ENCODE assay signal across 9 cellular contexts in genomic region chr2:128736046-128736688, GRCh38.
A peak's percentile ranks its signal among the peaks of the same experiment; 100 is the strongest.
DNase-seq lines count a peak whose midpoint lies in the region; ATAC-seq and TF ChIP-seq lines count a peak whose summit lies in the region.
"Had no signal": no experiment of that assay in that cellular context is flagged by ENCODE, and none has a peak within 500 bp of the region (broad histone marks: within the 10 kb centered on the region; RNA-seq: fewer than 3 reads in every experiment).

No MANE protein-coding gene starts in this region.

- H3K4me3 Mint-ChIP-seq in activated naive CD8-positive, alpha-beta T cell treated with anti-CD3 and anti-CD28 coated beads, Interleukin-2, amount 50 U/mL, for 24 hours = peak overlapping the region; percentile 40
- peak overlapping the region; percentile 85 to 89 for H3K4me3 Mint-ChIP-seq in stimulated activated naive B cell treated with anti-CD40 and anti-IgM and Interleukin-4, amounts not matched to agents 10 μg/mL and 1 μg/mL and 100 μg/mL, for 72 hours

- no peak overlapping the region for H3K27ac Mint-ChIP-seq in activated naive CD8-positive, alpha-beta T cell treated with anti-CD3 and anti-CD28 coated beads, Interleukin-2, amount 50 U/mL, for 24 hours
- peak overlapping the region; percentile 15 for H3K27ac Mint-ChIP-seq in stimulated activated naive B cell treated with anti-CD40 and anti-IgM and Interleukin-4, amounts not matched to agents 10 μg/mL and 1 μg/mL and 100 μg/mL, for 72 hours
- H3K27ac Mint-ChIP-seq: T-cell had no signal

- intact Hi-C loops in HCT116 (cut with micrococcal nuclease) = loop anchor here (1.0 to 5.0 kb wide), 3 partner anchors 661 to 1186 kb away; no protein-coding TSS in a partner anchor

- no peak for TF ChIP-seq CTCF in HCT116 (IDR thresholded peaks at IDR 0.05 in 2 of 3, conservative IDR thresholded peaks at IDR 0.05 in 1 of 3; ENCODE audit: borderline replicate concordance in 1 of 3, insufficient read depth in 1 of 3, low read depth in 2 of 3, low read length in 2 of 3)

- TF ChIP-seq RAD21 in HCT116 (IDR thresholded peaks at IDR 0.05; ENCODE audit: low read depth) = no peak

- H3K4me1 ChIP-seq in HCT116 (ENCODE audit: control insufficient read depth in 1 of 2, insufficient read depth in 2 of 2, low read length in 2 of 2) = no peaks in the 10 kb centered on the region

- H3K9me2 ChIP-seq in HCT116 (ENCODE audit: insufficient read depth) = no peaks in the 10 kb centered on the region

- no peak overlapping the region for H3K4me3 ChIP-seq in HCT116 (replicated peaks in 1 of 2; ENCODE audit: low read depth in 1 of 2, low read length in 2 of 2)

- no peaks in the 10 kb centered on the region for H3K79me2 ChIP-seq in HCT116 (ENCODE audit: insufficient read depth, low read length)

- peaks cover 12% of the 10 kb centered on the region for H3K4me1 Mint-ChIP-seq in activated naive CD8-positive, alpha-beta T cell treated with anti-CD3 and anti-CD28 coated beads, Interleukin-2, amount 50 U/mL, for 24 hours
- H3K4me1 Mint-ChIP-seq in stimulated activated naive B cell treated with anti-CD40 and anti-IgM and Interleukin-4, amounts not matched to agents 10 μg/mL and 1 μg/mL and 100 μg/mL, for 72 hours = peaks cover 16 to 25% of the 10 kb centered on the region in 2 donors

- peak; percentile 26 for ATAC-seq in HCT116
- no peak for ATAC-seq in activated naive CD8-positive, alpha-beta T cell treated with anti-CD3 and anti-CD28 coated beads, Interleukin-2, amount 50 U/mL, for 24 hours
- ATAC-seq in stimulated activated naive B cell treated with anti-CD40 and anti-IgM and Interleukin-4, amounts not matched to agents 10 μg/mL and 1 μg/mL and 100 μg/mL, for 72 hours (replicated peaks) = no peak

- H3K36me3 ChIP-seq in HCT116 (ENCODE audit: control insufficient read depth in 1 of 2, insufficient read depth in 2 of 2, low read length in 2 of 2) = no peaks in the 10 kb centered on the region

- no peak overlapping the region for H3K27ac ChIP-seq in HCT116 (ENCODE audit: low read depth, low read length)

- POLR2A ChIA-PET in HCT116 (lab: Charles Lee) = no interaction called here

- H4K20me1 ChIP-seq in HCT116 (ENCODE audit: insufficient read depth) = no peaks in the 10 kb centered on the region

- CTCF ChIA-PET in HCT116 (lab: Charles Lee) = interaction anchor here (0.6 to 1.0 kb wide), 6 partner anchors 13 to 1187 kb away, joined by 3 to 7 read pairs (median 3); no protein-coding TSS in a partner anchor

- no peak overlapping the region for H3K9ac ChIP-seq in HCT116 (ENCODE audit: low read length)

- DNase-seq in HCT116 (ENCODE audit: low read depth, low spot score) (no peak), inferior parietal cortex (ENCODE audit: extremely low spot score) (peak; percentile 20), NCI-H82 treated with DMSO at 0.1 percent for 48 hours (lab: John Stamatoyannopoulos, UW; ENCODE audit: unreplicated experiment) (no peak), nucleus accumbens (lab: John Stamatoyannopoulos, UW) (no peak), NCI-H526 treated with DMSO at 0.1 percent for 48 hours (lab: John Stamatoyannopoulos, UW) (no peak)
- no peak for DNase-seq in activated naive CD8-positive, alpha-beta T cell treated with anti-CD3 and anti-CD28 coated beads, Interleukin-2, amount 50 U/mL, for 24 hours
- no peak for DNase-seq in stimulated activated naive B cell treated with anti-CD40 and anti-IgM and Interleukin-4, amounts not matched to agents 10 μg/mL and 1 μg/mL and 100 μg/mL, for 72 hours
- DNase-seq in central memory CD4-positive, alpha-beta T cell = no peak

- H3K27me3 Mint-ChIP-seq in activated naive CD8-positive, alpha-beta T cell treated with anti-CD3 and anti-CD28 coated beads, Interleukin-2, amount 50 U/mL, for 24 hours = peaks cover 27% of the 10 kb centered on the region
- H3K27me3 Mint-ChIP-seq in stimulated activated naive B cell treated with anti-CD40 and anti-IgM and Interleukin-4, amounts not matched to agents 10 μg/mL and 1 μg/mL and 100 μg/mL, for 72 hours = peaks cover 14 to 20% of the 10 kb centered on the region in 2 donors

- H3K36me3 Mint-ChIP-seq in activated naive CD8-positive, alpha-beta T cell treated with anti-CD3 and anti-CD28 coated beads, Interleukin-2, amount 50 U/mL, for 24 hours (ENCODE audit: low read depth) = no peaks in the 10 kb centered on the region
- no peaks in the 10 kb centered on the region for H3K36me3 Mint-ChIP-seq in stimulated activated naive B cell treated with anti-CD40 and anti-IgM and Interleukin-4, amounts not matched to agents 10 μg/mL and 1 μg/mL and 100 μg/mL, for 72 hours
- H3K36me3 Mint-ChIP-seq: T-cell had no signal

- peak overlapping the region; percentile 31; the same call in 1 of the 2 replicates for H3K4me2 ChIP-seq in HCT116 (ENCODE audit: low read length)

- H3K9me3 Mint-ChIP-seq in activated naive CD8-positive, alpha-beta T cell treated with anti-CD3 and anti-CD28 coated beads, Interleukin-2, amount 50 U/mL, for 24 hours = no peaks in the 10 kb centered on the region
- H3K9me3 Mint-ChIP-seq in stimulated activated naive B cell treated with anti-CD40 and anti-IgM and Interleukin-4, amounts not matched to agents 10 μg/mL and 1 μg/mL and 100 μg/mL, for 72 hours = no peaks in the 10 kb centered on the region
- H3K9me3 Mint-ChIP-seq: T-cell had no signal

- RAD21 ChIA-PET in HCT116 (lab: Charles Lee; ENCODE audit: low non-redundant PET in 1 of 2, low total read pairs in 2 of 2, uncharacterized antibody in 2 of 2, unreplicated experiment in 2 of 2) = interaction anchor here in 1 of 2 experiments (0.6 kb wide), 1 partner anchor 135 kb away, joined by 3 read pairs; no protein-coding TSS in a partner anchor

- 0 out of 2 replicates have a peak, but pooled peaks cover 7% of the 10 kb centered on the region for H3K27me3 ChIP-seq in HCT116 (ENCODE audit: insufficient read depth, low read length)

- no peak overlapping the region for H2AFZ ChIP-seq in HCT116 (ENCODE audit: low read depth, low read length, poor library complexity, severe bottlenecking)

- H3K9me3 ChIP-seq in HCT116 (ENCODE audit: control insufficient read depth in 1 of 2, insufficient read depth in 1 of 2, low read depth in 1 of 2, low read length in 2 of 2) = no peaks in the 10 kb centered on the region

- no peak for TF ChIP-seq POLR2A in HCT116 (IDR thresholded peaks at IDR 0.05; ENCODE audit: borderline replicate concordance, extremely low read depth, insufficient read depth, insufficient read length)

- BruUV-seq in HCT116 (replicated peaks; lab: Mats Ljungman, UMichigan) = no TSS peak

TF ChIP-seq in HCT116, 20 proteins besides CTCF, POLR2A, EP300 and RAD21:
- TF ChIP-seq, protein P1, sequence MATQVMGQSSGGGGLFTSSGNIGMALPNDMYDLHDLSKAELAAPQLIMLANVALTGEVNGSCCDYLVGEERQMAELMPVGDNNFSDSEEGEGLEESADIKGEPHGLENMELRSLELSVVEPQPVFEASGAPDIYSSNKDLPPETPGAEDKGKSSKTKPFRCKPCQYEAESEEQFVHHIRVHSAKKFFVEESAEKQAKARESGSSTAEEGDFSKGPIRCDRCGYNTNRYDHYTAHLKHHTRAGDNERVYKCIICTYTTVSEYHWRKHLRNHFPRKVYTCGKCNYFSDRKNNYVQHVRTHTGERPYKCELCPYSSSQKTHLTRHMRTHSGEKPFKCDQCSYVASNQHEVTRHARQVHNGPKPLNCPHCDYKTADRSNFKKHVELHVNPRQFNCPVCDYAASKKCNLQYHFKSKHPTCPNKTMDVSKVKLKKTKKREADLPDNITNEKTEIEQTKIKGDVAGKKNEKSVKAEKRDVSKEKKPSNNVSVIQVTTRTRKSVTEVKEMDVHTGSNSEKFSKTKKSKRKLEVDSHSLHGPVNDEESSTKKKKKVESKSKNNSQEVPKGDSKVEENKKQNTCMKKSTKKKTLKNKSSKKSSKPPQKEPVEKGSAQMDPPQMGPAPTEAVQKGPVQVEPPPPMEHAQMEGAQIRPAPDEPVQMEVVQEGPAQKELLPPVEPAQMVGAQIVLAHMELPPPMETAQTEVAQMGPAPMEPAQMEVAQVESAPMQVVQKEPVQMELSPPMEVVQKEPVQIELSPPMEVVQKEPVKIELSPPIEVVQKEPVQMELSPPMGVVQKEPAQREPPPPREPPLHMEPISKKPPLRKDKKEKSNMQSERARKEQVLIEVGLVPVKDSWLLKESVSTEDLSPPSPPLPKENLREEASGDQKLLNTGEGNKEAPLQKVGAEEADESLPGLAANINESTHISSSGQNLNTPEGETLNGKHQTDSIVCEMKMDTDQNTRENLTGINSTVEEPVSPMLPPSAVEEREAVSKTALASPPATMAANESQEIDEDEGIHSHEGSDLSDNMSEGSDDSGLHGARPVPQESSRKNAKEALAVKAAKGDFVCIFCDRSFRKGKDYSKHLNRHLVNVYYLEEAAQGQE (IDR thresholded peaks at IDR 0.05; ENCODE audit: low read depth) = no peak
- TF ChIP-seq, protein P2, sequence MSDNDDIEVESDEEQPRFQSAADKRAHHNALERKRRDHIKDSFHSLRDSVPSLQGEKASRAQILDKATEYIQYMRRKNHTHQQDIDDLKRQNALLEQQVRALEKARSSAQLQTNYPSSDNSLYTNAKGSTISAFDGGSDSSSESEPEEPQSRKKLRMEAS (IDR thresholded peaks at IDR 0.05) = no peak
- TF ChIP-seq, protein P3, sequence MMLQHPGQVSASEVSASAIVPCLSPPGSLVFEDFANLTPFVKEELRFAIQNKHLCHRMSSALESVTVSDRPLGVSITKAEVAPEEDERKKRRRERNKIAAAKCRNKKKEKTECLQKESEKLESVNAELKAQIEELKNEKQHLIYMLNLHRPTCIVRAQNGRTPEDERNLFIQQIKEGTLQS (IDR thresholded peaks at IDR 0.05) = no peak
- TF ChIP-seq SP1 (IDR thresholded peaks at IDR 0.05; ENCODE audit: low read depth) (no peak), TCF7L2 (IDR thresholded peaks at IDR 0.05; ENCODE audit: borderline replicate concordance, extremely low read depth, insufficient read depth, insufficient read length) (no peak), SIN3A (IDR thresholded peaks at IDR 0.05; ENCODE audit: low read depth) (no peak), JUND (IDR thresholded peaks at IDR 0.05) (no peak)
